Comparison of ENCODE assay signal across 23 cellular contexts in genomic region chr5:13643196-13643595, GRCh38.
"Had no signal": no experiment of that assay in that cellular context is flagged by ENCODE, and none has a peak within 500 bp of the region (broad histone marks: within the 10 kb centered on the region; RNA-seq: fewer than 3 reads in every experiment).

No MANE protein-coding gene starts in this region.

- H3K4me3 ChIP-seq: stomach, suprapubic skin, testis, thoracic aorta, thyroid gland, tibial artery, tibial nerve, transverse colon, upper lobe of left lung, upper lobe of right lung, uterus, vagina had no signal

- H3K27ac ChIP-seq: stomach, suprapubic skin, testis, thoracic aorta, thyroid gland, tibial artery, tibial nerve, transverse colon, upper lobe of left lung, upper lobe of right lung, uterus, vagina had no signal

- H3K9me3 ChIP-seq: stomach, suprapubic skin, testis, thoracic aorta, thyroid gland, tibial artery, tibial nerve, transverse colon, upper lobe of left lung, upper lobe of right lung, uterus, vagina had no signal

- H3K36me3 ChIP-seq: stomach, suprapubic skin, thoracic aorta, thyroid gland, tibial artery, tibial nerve, transverse colon, upper lobe of left lung, upper lobe of right lung, uterus, vagina had no signal

- H3K4me1 ChIP-seq: stomach, suprapubic skin, testis, thyroid gland, tibial artery, tibial nerve, transverse colon, upper lobe of left lung, upper lobe of right lung, uterus, vagina had no signal

- DNase-seq: stimulated activated CD4-positive, alpha-beta T cell treated with anti-CD3 and anti-CD28 coated beads, Interleukin-2, amount 100 ng/mL, for 48 hours; stimulated activated CD4-positive, alpha-beta T cell treated with anti-CD3 and anti-CD28 coated beads, Interleukin-4, amount 100 ng/mL, for 1 hour; stimulated activated CD4-positive, alpha-beta T cell treated with anti-CD3 and anti-CD28 coated beads, Interleukin-4, amount 100 ng/mL, for 24 hours; stimulated activated CD4-positive, alpha-beta T cell treated with anti-CD3 and anti-CD28 coated beads, Interleukin-4, amount 100 ng/mL, for 4 hours; stimulated activated CD8-positive, alpha-beta memory T cell treated with anti-CD3 and anti-CD28 coated beads, Interleukin-4, amount 100 ng/mL, for 48 hours; stimulated activated naive B cell treated with anti-CD40 and anti-IgM and Interleukin-4, amounts not matched to agents 10 μg/mL and 1 μg/mL and 100 μg/mL, for 72 hours; stimulated activated naive CD4-positive, alpha-beta T cell; stimulated activated naive CD4-positive, alpha-beta T cell treated with Interleukin-2 at 50 U/mL for 16 hours; stimulated activated naive CD8-positive, alpha-beta T cell treated with anti-CD3 and anti-CD28 coated beads, Interleukin-15, amount 100 ng/mL, for 72 hours; stimulated activated naive CD8-positive, alpha-beta T cell treated with anti-CD3 and anti-CD28 coated beads, Interleukin-15, Interleukin-2, amounts not matched to agents 100 U/mL and 50 U/mL, for 24 hours; stomach; substantia nigra; testis; thyroid gland; tibial artery; transverse colon; upper lobe of left lung; upper lobe of right lung; uterus had no signal

- H3K27me3 ChIP-seq: stomach, suprapubic skin, testis, thyroid gland, tibial artery, tibial nerve, transverse colon, upper lobe of left lung, upper lobe of right lung, uterus, vagina had no signal
